Comparison of ENCODE assay signal across 1 cellular context in the genomic region with DNA sequence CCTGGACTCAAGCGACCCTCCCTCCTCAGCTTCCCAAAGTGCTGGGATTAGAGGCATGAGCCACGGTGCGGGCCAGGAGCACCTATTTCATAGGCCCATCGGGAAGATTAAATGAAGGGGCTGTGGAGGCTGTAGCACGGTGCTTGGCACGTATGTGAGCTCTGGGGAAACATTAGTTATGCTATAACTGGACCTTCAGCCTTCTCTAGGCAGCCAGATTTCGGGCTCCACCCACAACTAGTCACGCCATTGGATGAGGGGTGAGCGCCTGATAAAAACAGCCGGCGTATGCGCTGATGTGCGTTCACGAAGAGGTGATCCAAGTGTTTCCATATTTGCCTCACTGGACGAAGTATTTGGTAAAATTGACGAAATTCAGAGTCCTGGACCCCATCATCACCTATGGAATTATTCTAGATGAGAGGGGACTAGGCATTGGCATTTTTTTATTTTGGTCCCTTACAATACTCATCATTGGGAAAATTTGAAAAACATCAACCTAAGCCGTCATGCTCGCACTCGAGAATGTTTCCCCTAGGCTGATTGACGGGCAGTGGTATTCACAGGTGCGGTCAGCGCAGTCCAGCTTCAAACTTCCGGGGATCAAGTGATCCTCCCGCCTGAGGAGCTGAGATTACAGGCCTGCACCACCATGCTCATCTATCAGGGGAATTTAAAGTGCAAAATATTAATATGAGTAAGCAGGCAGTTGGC.
TF ChIP-seq lines count a peak whose summit lies in the region.

No MANE protein-coding gene starts in this region.

TF ChIP-seq in endothelial cell of umbilical vein, 7 proteins besides CTCF, POLR2A, EP300 and RAD21 (continued from another document):
- TF ChIP-seq FOS (IDR thresholded peaks at IDR 0.05; ENCODE audit: borderline replicate concordance, insufficient read depth, low read length): no peak
- TF ChIP-seq GATA2 (IDR thresholded peaks at IDR 0.05; ENCODE audit: insufficient read depth, insufficient read length, low read depth, low read length): no peak
- no peak for TF ChIP-seq MYC (IDR thresholded peaks at IDR 0.05; ENCODE audit: low read depth, low read length)
